13 cellular contexts compared by ENCODE assay signal in the genomic region with DNA sequence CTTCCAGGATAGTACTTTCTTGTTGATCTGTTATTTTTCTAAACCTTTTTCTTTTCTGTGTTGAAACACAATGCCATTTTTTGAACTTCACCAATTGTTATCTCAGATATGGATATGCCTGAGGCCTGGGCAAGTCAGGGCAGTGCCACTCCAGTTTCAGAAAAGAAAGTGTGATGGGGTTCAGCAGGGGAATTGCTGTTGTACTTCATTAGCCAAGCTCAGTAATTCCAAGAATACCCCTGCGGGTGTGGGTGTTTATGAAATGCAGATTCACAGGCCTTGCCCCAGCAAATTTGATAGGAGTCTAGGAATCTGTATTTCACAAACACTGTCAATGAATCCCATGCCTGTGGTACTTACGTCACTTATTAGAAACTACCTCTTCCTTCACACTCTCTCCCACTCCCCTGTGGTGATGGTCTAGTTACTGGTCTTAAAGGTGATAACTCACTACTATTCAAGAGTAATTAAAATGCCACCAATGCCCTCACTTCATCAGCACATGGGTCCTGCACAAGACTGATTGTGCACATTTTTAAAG.
A peak's percentile ranks its signal among the peaks of the same experiment; 100 is the strongest.
DNase-seq lines count a peak whose midpoint lies in the region; ATAC-seq, FAIRE-seq and TF ChIP-seq lines count a peak whose summit lies in the region.
"Had no signal": no experiment of that assay in that cellular context is flagged by ENCODE, and none has a peak within 500 bp of the region (broad histone marks: within the 10 kb centered on the region; RNA-seq: fewer than 3 reads in every experiment).

No MANE protein-coding gene starts in this region.

- no peaks in the 10 kb centered on the region for H3K9me1 ChIP-seq in keratinocyte (ENCODE audit: control insufficient read depth, extremely low read depth, insufficient read depth, low read length)

- H3K4me3 ChIP-seq in A549 (no peak overlapping the region), body of pancreas (no peak overlapping the region), keratinocyte (ENCODE audit: control insufficient read depth in 2 of 3, extremely low read depth in 1 of 3, insufficient read depth in 2 of 3, low read depth in 1 of 3, low read length in 3 of 3) (peak overlapping the region in 1 of 3 experiments; percentile 7), skeletal muscle tissue (ENCODE audit: low read length in 3 of 3) (no peak overlapping the region)

- 83% methylated on average over 2 of the region's 2 CpGs for WGBS in A549 (ENCODE audit: missing lambda C conversion rate)
- 74 to 83% methylated on average over 2 of the region's 2 CpGs for WGBS in body of pancreas, 2 donors

- peak overlapping the region; percentile 63 for H3K4me2 ChIP-seq in A549
- peak overlapping the region; percentile 63 for H3K4me2 ChIP-seq in keratinocyte (ENCODE audit: control insufficient read depth, extremely low read depth, insufficient read depth, low read depth, low read length)

- H2AFZ ChIP-seq in keratinocyte (ENCODE audit: control insufficient read depth, low read length), result peak overlapping the region; percentile 57

- TF ChIP-seq POLR2A in A549 (IDR thresholded peaks at IDR 0.05; ENCODE audit: low read length) (no peak), body of pancreas (IDR thresholded peaks at IDR 0.05) (no peak)

- no peaks in the 10 kb centered on the region for H3K9me3 ChIP-seq in A549
- no peaks in the 10 kb centered on the region for H3K9me3 ChIP-seq in body of pancreas
- H3K9me3 ChIP-seq in keratinocyte (ENCODE audit: control insufficient read depth, low read depth, low read length), result no peaks in the 10 kb centered on the region
- H3K9me3 ChIP-seq in skeletal muscle tissue (ENCODE audit: control insufficient read depth in 3 of 3, low read length in 3 of 3), result no peaks in the 10 kb centered on the region

- CTCF ChIA-PET in A549 (lab: Yijun Ruan, JAX), result interaction anchor here (0.7 to 2.4 kb wide), 3 partner anchors 18 to 86 kb away, joined by 3 to 11 read pairs (median 3); no protein-coding TSS in a partner anchor

- TF ChIP-seq CTCF in A549 (IDR thresholded peaks at IDR 0.05), result no peak
- TF ChIP-seq CTCF in body of pancreas (IDR thresholded peaks at IDR 0.05), result no peak
- no peak for TF ChIP-seq CTCF in keratinocyte (optimal IDR thresholded peaks at IDR 0.05 in 1 of 3, IDR thresholded peaks at IDR 0.05 in 1 of 3, conservative IDR thresholded peaks at IDR 0.05 in 1 of 3; ENCODE audit: extremely low read depth in 1 of 3, insufficient read depth in 2 of 3, low read length in 3 of 3)

- peaks cover 70% of the 10 kb centered on the region for H3K4me1 ChIP-seq in A549
- peaks cover 62% of the 10 kb centered on the region for H3K4me1 ChIP-seq in body of pancreas
- peaks cover 29% of the 10 kb centered on the region for H3K4me1 ChIP-seq in keratinocyte (ENCODE audit: control insufficient read depth, extremely low read depth, insufficient read depth, low read length)
- H3K4me1 ChIP-seq in skeletal muscle tissue (ENCODE audit: control insufficient read depth in 3 of 3, insufficient read depth in 3 of 3, low read length in 3 of 3), result peaks cover 24 to 48% (median 40%) of the 10 kb centered on the region in 3 donors

- H3K9ac ChIP-seq in keratinocyte (ENCODE audit: control insufficient read depth, extremely low read depth, insufficient read depth, low read length) (no peak overlapping the region), skeletal muscle tissue (ENCODE audit: low read depth in 1 of 3, low read length in 3 of 3) (peak overlapping the region in 2 of 3 donors; percentile 16 to 20)

- no peak for FAIRE-seq in A549 (lab: Jason Lieb, UNC)
- FAIRE-seq in keratinocyte (lab: Jason Lieb, UNC), result peak; percentile 87
- FAIRE-seq: A204.1 had no signal

- DNase-seq in A549 (ENCODE audit: low read depth in 1 of 2, low spot score in 1 of 2) (no peak), body of pancreas (no peak), keratinocyte (ENCODE audit: low read depth, low spot score) (no peak), COLO829 (ENCODE audit: low spot score) (no peak)
- no peak for DNase-seq in stimulated activated CD8-positive, alpha-beta memory T cell treated with anti-CD3 and anti-CD28 coated beads, Interleukin-4, amount 100 ng/mL, for 48 hours
- DNase-seq in activated CD8-positive, alpha-beta memory T cell treated with anti-CD3 and anti-CD28 coated beads for 24 hours, result no peak
- DNase-seq: COR-L47, DMS53, H9 had no signal

- TF ChIP-seq EP300 in A549 (IDR thresholded peaks at IDR 0.05), result no peak

- intact Hi-C loops in body of pancreas (cut with DNase I), result no loop called here

- ATAC-seq in A549, result no peak
- no peak for ATAC-seq in body of pancreas
- ATAC-seq in HG02571 (IDR thresholded peaks at IDR 0.05; ENCODE audit: unreplicated experiment), result no peak

- POLR2A ChIA-PET in A549 (lab: Yijun Ruan, JAX), result no interaction called here

- peak overlapping the region; percentile 56 to 68; a peak in 5 of 6 replicates for H3K27ac ChIP-seq in A549
- peak overlapping the region in 3 of 4 donors; percentile 2 to 53 (median 46) for H3K27ac ChIP-seq in body of pancreas
- no peak overlapping the region for H3K27ac ChIP-seq in keratinocyte (ENCODE audit: control insufficient read depth, insufficient read depth, low read length)
- no peak overlapping the region for H3K27ac ChIP-seq in skeletal muscle tissue (ENCODE audit: low read depth, low read length)
- H3K27ac ChIP-seq: C4-2B had no signal

- no peak for TF ChIP-seq RAD21 in A549 (conservative IDR thresholded peaks at IDR 0.05 in 1 of 2, IDR thresholded peaks at IDR 0.05 in 1 of 2)

- H3K27me3 ChIP-seq in body of pancreas (no peaks in the 10 kb centered on the region), keratinocyte (ENCODE audit: control insufficient read depth, extremely low read depth, insufficient read depth, low read length) (no peaks in the 10 kb centered on the region), skeletal muscle tissue (ENCODE audit: control insufficient read depth in 3 of 3, insufficient read depth in 3 of 3, low read length in 3 of 3) (no peaks in the 10 kb centered on the region)

- no peaks in the 10 kb centered on the region for H4K20me1 ChIP-seq in keratinocyte (ENCODE audit: control insufficient read depth, extremely low read depth, insufficient read depth, low read length)

- H3K36me3 ChIP-seq in body of pancreas (replicated peaks in 1 of 2; ENCODE audit: insufficient read depth in 1 of 2, low read depth in 2 of 2) (no peaks in the 10 kb centered on the region), keratinocyte (ENCODE audit: control insufficient read depth in 2 of 2, extremely low read depth in 1 of 2, insufficient read depth in 2 of 2, low read length in 2 of 2) (no peaks in the 10 kb centered on the region), skeletal muscle tissue (ENCODE audit: control insufficient read depth in 3 of 3, insufficient read depth in 3 of 3, low read length in 3 of 3) (no peaks in the 10 kb centered on the region)

- H3K79me2 ChIP-seq in keratinocyte (ENCODE audit: control insufficient read depth, insufficient read depth, low read length), result no peaks in the 10 kb centered on the region

- dilution Hi-C loops in keratinocyte (cut with MboI; ENCODE audit: extremely low pct_ligation_motif_present, low sequenced_read_pairs), result no loop called here

TF ChIP-seq in A549, 52 proteins besides CTCF, POLR2A, EP300 and RAD21 (continues in another document):
- TF ChIP-seq NR3C1 (IDR thresholded peaks at IDR 0.05) (no peak), KDM5A (IDR thresholded peaks at IDR 0.05) (no peak), TFCP2L1 (CRISPR knock-in tag; IDR thresholded peaks at IDR 0.05) (no peak), JUNB (IDR thresholded peaks at IDR 0.05) (no peak), ZSCAN20 (CRISPR knock-in tag; IDR thresholded peaks at IDR 0.05) (no peak), CHD2 (IDR thresholded peaks at IDR 0.05; ENCODE audit: low read length, partially characterized antibody) (no peak), CEBPB (IDR thresholded peaks at IDR 0.05) (no peak), HOXB13 (CRISPR knock-in tag; IDR thresholded peaks at IDR 0.05; ENCODE audit: low read depth) (no peak), NPAS2 (CRISPR knock-in tag; IDR thresholded peaks at IDR 0.05; ENCODE audit: borderline replicate concordance) (no peak), KDM1A (IDR thresholded peaks at IDR 0.05; ENCODE audit: low read depth) (no peak), EHMT2 (IDR thresholded peaks at IDR 0.05; ENCODE audit: low read depth) (no peak), ZNF302 (CRISPR knock-in tag; IDR thresholded peaks at IDR 0.05) (no peak), MYC (IDR thresholded peaks at IDR 0.05; ENCODE audit: borderline replicate concordance, low read length) (no peak), JUN (IDR thresholded peaks at IDR 0.05) (no peak)
- TF ChIP-seq, protein P1, sequence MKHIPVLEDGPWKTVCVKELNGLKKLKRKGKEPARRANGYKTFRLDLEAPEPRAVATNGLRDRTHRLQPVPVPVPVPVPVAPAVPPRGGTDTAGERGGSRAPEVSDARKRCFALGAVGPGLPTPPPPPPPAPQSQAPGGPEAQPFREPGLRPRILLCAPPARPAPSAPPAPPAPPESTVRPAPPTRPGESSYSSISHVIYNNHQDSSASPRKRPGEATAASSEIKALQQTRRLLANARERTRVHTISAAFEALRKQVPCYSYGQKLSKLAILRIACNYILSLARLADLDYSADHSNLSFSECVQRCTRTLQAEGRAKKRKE (CRISPR knock-in tag; IDR thresholded peaks at IDR 0.05; ENCODE audit: low read depth), result no peak
- TF ChIP-seq, protein P2, sequence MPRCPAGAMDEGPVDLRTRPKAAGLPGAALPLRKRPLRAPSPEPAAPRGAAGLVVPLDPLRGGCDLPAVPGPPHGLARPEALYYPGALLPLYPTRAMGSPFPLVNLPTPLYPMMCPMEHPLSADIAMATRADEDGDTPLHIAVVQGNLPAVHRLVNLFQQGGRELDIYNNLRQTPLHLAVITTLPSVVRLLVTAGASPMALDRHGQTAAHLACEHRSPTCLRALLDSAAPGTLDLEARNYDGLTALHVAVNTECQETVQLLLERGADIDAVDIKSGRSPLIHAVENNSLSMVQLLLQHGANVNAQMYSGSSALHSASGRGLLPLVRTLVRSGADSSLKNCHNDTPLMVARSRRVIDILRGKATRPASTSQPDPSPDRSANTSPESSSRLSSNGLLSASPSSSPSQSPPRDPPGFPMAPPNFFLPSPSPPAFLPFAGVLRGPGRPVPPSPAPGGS (IDR thresholded peaks at IDR 0.05), result no peak

Comparison
In these comparisons a context has a peak if more than half of its experiments do, and no peak if none do; other contexts are left out.
1. H3K27ac ChIP-seq: peak in A549 (2 of 2) and body of pancreas (3 of 4); none in keratinocyte (single experiment) and skeletal muscle tissue (single experiment).